Comparison of ENCODE assay signal across 10 cellular contexts in the genomic region with DNA sequence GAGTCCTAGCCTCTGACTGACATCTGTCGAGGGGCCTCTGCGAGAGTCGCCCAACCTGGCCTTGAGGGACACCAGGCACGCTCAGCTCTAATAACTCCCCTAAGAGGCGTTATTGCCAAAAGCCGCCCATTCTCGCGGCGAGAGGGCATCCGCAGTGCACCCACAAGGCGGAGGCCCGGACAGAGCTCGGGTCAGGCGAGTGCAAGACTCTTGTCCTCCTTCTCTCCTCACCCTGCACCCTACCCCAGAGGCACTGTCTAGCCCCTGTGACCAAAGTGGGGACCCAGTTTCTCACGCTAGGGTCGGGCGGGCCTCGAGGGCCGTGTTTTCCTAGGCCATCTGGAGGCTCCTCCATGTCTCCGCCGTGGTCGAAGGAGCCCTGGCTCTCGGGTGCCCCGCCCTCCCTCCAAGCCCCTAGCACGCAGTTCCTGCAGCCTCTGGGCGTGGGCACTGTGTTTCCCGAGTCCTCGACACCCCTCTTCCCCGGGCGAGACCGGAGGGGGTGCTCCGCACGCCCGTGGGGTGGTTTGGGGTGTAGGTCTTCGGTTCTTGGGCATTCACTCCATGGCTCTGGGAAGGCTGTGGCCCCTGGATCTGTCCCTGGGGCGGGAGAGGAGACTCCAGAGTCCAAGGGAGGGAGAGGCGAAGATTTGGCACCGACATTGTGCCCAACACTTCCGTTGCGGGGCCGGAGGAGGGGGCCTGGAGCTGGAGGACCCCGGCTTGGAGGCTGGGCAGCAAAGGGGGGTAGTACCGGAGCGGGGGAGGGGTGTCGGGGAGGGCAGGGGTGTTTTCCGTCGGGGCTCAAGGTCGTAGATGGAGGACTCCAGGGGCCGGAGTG. TPM values are rescaled to one million over a fixed set of nuclear protein-coding genes. Genes with fewer than 3 reads are reported as not detected.
DNase-seq lines count a peak whose midpoint lies in the region; ATAC-seq and TF ChIP-seq lines count a peak whose summit lies in the region.
"Had no signal": no experiment of that assay in that cellular context is flagged by ENCODE, and none has a peak within 500 bp of the region (broad histone marks: within the 10 kb centered on the region; RNA-seq: fewer than 3 reads in every experiment).

No MANE protein-coding gene starts in this region.

- no peak overlapping the region for H3K27ac Mint-ChIP-seq in activated T-helper 17 cell treated with anti-CD3 and anti-CD28 coated beads, Interleukin-2, amount 50 U/mL, for 72 hours
- H3K27ac Mint-ChIP-seq: activated CD8-positive, alpha-beta memory T cell treated with anti-CD3 and anti-CD28 coated beads, Interleukin-2, amount 10 ng/mL, durations not matched to agents 7 days and 5 days had no signal

- WGBS in mesodermal cell (ENCODE audit: insufficient coverage in 2 of 2), 2 experiments: 9 to 10% methylated on average over 31 of the region's 49 CpGs
- 5 to 6% methylated on average over 27 to 48 of the region's 49 CpGs for WGBS in testis, 2 donors

- intact Hi-C loops in testis (cut with DNase I; ENCODE audit: low total_unique reads) (loop anchor here (10.0 kb wide), 1 partner anchor 134 kb away; no protein-coding TSS in a partner anchor), head of caudate nucleus (cut with DNase I) (no loop called here)

- H3K4me1 ChIP-seq in BE2C: no peaks in the 10 kb centered on the region
- H3K4me1 ChIP-seq in mesodermal cell (ENCODE audit: control insufficient read depth, insufficient read depth, low read length, poor library complexity, severe bottlenecking): peaks cover 27% of the 10 kb centered on the region
- peaks cover 27% of the 10 kb centered on the region for H3K4me1 ChIP-seq in testis

- TF ChIP-seq CTCF in BE2C (IDR thresholded peaks at IDR 0.05; ENCODE audit: low read depth, low read length): no peak
- TF ChIP-seq CTCF in GM20000 (IDR thresholded peaks at IDR 0.05; ENCODE audit: extremely low read depth, missing control alignments): no peak
- no peak for TF ChIP-seq CTCF in testis (IDR thresholded peaks at IDR 0.05)

- peaks cover 30% of the 10 kb centered on the region for H3K27me3 ChIP-seq in BE2C
- no peaks in the 10 kb centered on the region for H3K27me3 ChIP-seq in testis

- DNase-seq in BE2C (no peak), GM20000 (ENCODE audit: low spot score) (peak; percentile 57), testis (no peak), NCI-H187 treated with DMSO at 0.1 percent for 48 hours (lab: John Stamatoyannopoulos, UW) (no peak), NOMO-1 treated with dmso at 0.1 percent for 144 hours (lab: John Stamatoyannopoulos, UW; ENCODE audit: unreplicated experiment) (no peak), head of caudate nucleus (no peak)
- DNase-seq: activated CD8-positive, alpha-beta memory T cell treated with anti-CD3 and anti-CD28 coated beads, Interleukin-2, amount 10 ng/mL, durations not matched to agents 7 days and 5 days had no signal

- peaks cover 48% of the 10 kb centered on the region for H3K27me3 Mint-ChIP-seq in activated T-helper 17 cell treated with anti-CD3 and anti-CD28 coated beads, Interleukin-2, amount 50 U/mL, for 72 hours

- H3K27ac ChIP-seq in mesodermal cell (ENCODE audit: low read depth, low read length, severe bottlenecking) (no peak overlapping the region), testis (no peak overlapping the region)

- TF ChIP-seq POLR2A in testis (IDR thresholded peaks at IDR 0.05): no peak

- no peaks in the 10 kb centered on the region for H3K9me3 ChIP-seq in BE2C
- no peaks in the 10 kb centered on the region for H3K9me3 ChIP-seq in mesodermal cell (ENCODE audit: control insufficient read depth, low read length)
- no peaks in the 10 kb centered on the region for H3K9me3 ChIP-seq in testis

- no peaks in the 10 kb centered on the region for H3K36me3 ChIP-seq in BE2C
- H3K36me3 ChIP-seq in mesodermal cell (ENCODE audit: control insufficient read depth, insufficient read depth, low read length): no peaks in the 10 kb centered on the region
- no peaks in the 10 kb centered on the region for H3K36me3 ChIP-seq in testis (ENCODE audit: low read depth, missing control alignments)

- peaks cover 26% of the 10 kb centered on the region for H3K4me1 Mint-ChIP-seq in activated T-helper 17 cell treated with anti-CD3 and anti-CD28 coated beads, Interleukin-2, amount 50 U/mL, for 72 hours

- H3K9me3 Mint-ChIP-seq in activated T-helper 17 cell treated with anti-CD3 and anti-CD28 coated beads, Interleukin-2, amount 50 U/mL, for 72 hours: no peaks in the 10 kb centered on the region

- H3K4me3 ChIP-seq in BE2C (ENCODE audit: low read depth, low read length) (0 out of 2 replicates have a peak overlapping the region, but pooled peaks have one; percentile 52), mesodermal cell (ENCODE audit: extremely low read depth, insufficient read depth, low read length, poor library complexity, severe bottlenecking) (peak overlapping the region; percentile 47), testis (no peak overlapping the region)
- H3K4me3 ChIP-seq: lung had no signal

- peaks cover 8% of the 10 kb centered on the region for H3K36me3 Mint-ChIP-seq in activated T-helper 17 cell treated with anti-CD3 and anti-CD28 coated beads, Interleukin-2, amount 50 U/mL, for 72 hours (ENCODE audit: low read depth)
- H3K36me3 Mint-ChIP-seq: activated CD8-positive, alpha-beta memory T cell treated with anti-CD3 and anti-CD28 coated beads, Interleukin-2, amount 10 ng/mL, durations not matched to agents 7 days and 5 days had no signal

- peak overlapping the region; percentile 63 for H3K4me3 Mint-ChIP-seq in activated T-helper 17 cell treated with anti-CD3 and anti-CD28 coated beads, Interleukin-2, amount 50 U/mL, for 72 hours
- H3K4me3 Mint-ChIP-seq: activated CD8-positive, alpha-beta memory T cell treated with anti-CD3 and anti-CD28 coated beads, Interleukin-2, amount 10 ng/mL, durations not matched to agents 7 days and 5 days had no signal

- no peak for ATAC-seq in activated T-helper 17 cell treated with anti-CD3 and anti-CD28 coated beads, Interleukin-2, amount 50 U/mL, for 72 hours (replicated peaks)

RNA-seq across cellular contexts. Expression of a gene that starts 1.0 kb away (rescaled TPM):
- polyA plus RNA-seq in BE2C (2012; ENCODE audit: insufficient read depth, insufficient read length, low read depth): not detected
- total RNA-seq in activated T-helper 17 cell treated with anti-CD3 and anti-CD28 coated beads, Interleukin-2, amount 50 U/mL, for 72 hours: 1 to 10 TPM in 1 of 2 donors, under 1 TPM in 1; 0.90 to 6.1 TPM
- polyA plus RNA-seq in mesodermal cell (2013, experiment 1 of 2): not detected
- polyA plus RNA-seq in mesodermal cell (2013, experiment 2 of 2): 0.56 TPM
- 10 to 100 TPM in 1 of 2 donors, 1 to 10 TPM in 1; 7.2 to 19.5 TPM for total RNA-seq in testis
- polyA plus RNA-seq in testis (ENCODE audit: insufficient read depth, low read depth, low replicate concordance): 13.5 TPM

RNA-seq across cellular contexts. Expression of a gene that starts 9.1 kb away (rescaled TPM):
- 215 TPM for polyA plus RNA-seq in BE2C (2012; ENCODE audit: insufficient read depth, insufficient read length, low read depth)
- 10 to 100 TPM in 1 of 2 donors, 1 to 10 TPM in 1; 8.5 to 12.9 TPM for total RNA-seq in activated T-helper 17 cell treated with anti-CD3 and anti-CD28 coated beads, Interleukin-2, amount 50 U/mL, for 72 hours
- 1,793 TPM for polyA plus RNA-seq in mesodermal cell (2013, experiment 1 of 2)
- polyA plus RNA-seq in mesodermal cell (2013, experiment 2 of 2): 1,702 TPM
- total RNA-seq in testis: 10 to 100 TPM; 14.4 to 14.5 TPM
- polyA plus RNA-seq in testis (ENCODE audit: insufficient read depth, low read depth, low replicate concordance): 51.5 TPM

RNA-seq across cellular contexts. Expression of a gene that starts 43.3 kb away (rescaled TPM):
- 74.7 TPM for polyA plus RNA-seq in BE2C (2012; ENCODE audit: insufficient read depth, insufficient read length, low read depth)
- total RNA-seq in activated T-helper 17 cell treated with anti-CD3 and anti-CD28 coated beads, Interleukin-2, amount 50 U/mL, for 72 hours: 100 to 1,000 TPM in 1 of 2 donors, 10 to 100 TPM in 1; 78.9 to 100 TPM
- 58.8 TPM for polyA plus RNA-seq in mesodermal cell (2013, experiment 1 of 2)
- 45.7 TPM for polyA plus RNA-seq in mesodermal cell (2013, experiment 2 of 2)
- 100 to 1,000 TPM in 1 of 2 donors, 10 to 100 TPM in 1; 67.2 to 104 TPM for total RNA-seq in testis
- polyA plus RNA-seq in testis (ENCODE audit: insufficient read depth, low read depth, low replicate concordance): 33.8 TPM

Comparison
In these comparisons a context has a peak if more than half of its experiments do, and no peak if none do; other contexts are left out.
1. H3K4me3 ChIP-seq: peak in BE2C (single experiment) and mesodermal cell (single experiment); none in testis (0 of 2).